In genomic region chr14:67221248-67221981, GRCh38 we compare ENCODE assay signal across 20 cellular contexts. TPM values are rescaled to one million over a fixed set of nuclear protein-coding genes. Genes with fewer than 3 reads are reported as not detected.
A peak's percentile ranks its signal among the peaks of the same experiment; 100 is the strongest.
DNase-seq lines count a peak whose midpoint lies in the region; ATAC-seq, FAIRE-seq and TF ChIP-seq lines count a peak whose summit lies in the region.
"Had no signal": no experiment of that assay in that cellular context is flagged by ENCODE, and none has a peak within 500 bp of the region (broad histone marks: within the 10 kb centered on the region; RNA-seq: fewer than 3 reads in every experiment).

No MANE protein-coding gene starts in this region.

- H3K4me3 Mint-ChIP-seq in HFFc6 (peak overlapping the region; percentile 51), astrocyte (ENCODE audit: unreplicated experiment) (no peak overlapping the region)
- H3K4me3 Mint-ChIP-seq: activated T-helper 1 cell treated with anti-CD3 and anti-CD28 coated beads, Interleukin-12 subunit alpha, Interleukin-12 subunit beta, Interleukin-2, Interleukin-4 antibody, amounts not matched to agents 30 ng/mL and 10 ng/mL and 1 ng/mL, durations not matched to agents 14 hours and 24 hours and 36 hours; B cell; immature natural killer cell; nephron progenitor cell had no signal

- H3K79me2 ChIP-seq in ACC112 (ENCODE audit: control insufficient read depth, insufficient read depth, low read length, unreplicated experiment) (no peaks in the 10 kb centered on the region), astrocyte (ENCODE audit: insufficient read depth, low read length) (no peaks in the 10 kb centered on the region)

- H3K27me3 Mint-ChIP-seq in HFFc6 (ENCODE audit: insufficient read depth) (no peaks in the 10 kb centered on the region), astrocyte (ENCODE audit: low read depth, unreplicated experiment) (no peaks in the 10 kb centered on the region)

- H3K4me1 ChIP-seq in ACC112 (ENCODE audit: control insufficient read depth, insufficient read depth, low read length, unreplicated experiment) (peaks cover 16% of the 10 kb centered on the region), astrocyte (ENCODE audit: insufficient read depth, low read length) (peaks cover 15% of the 10 kb centered on the region)
- H3K4me1 ChIP-seq: spleen, uterus had no signal

- H3K36me3 ChIP-seq in ACC112 (ENCODE audit: insufficient read depth, low read length) (no peaks in the 10 kb centered on the region), astrocyte (ENCODE audit: insufficient read depth, low read length) (no peaks in the 10 kb centered on the region)
- H3K36me3 ChIP-seq: cardiac muscle cell, spleen, uterus had no signal

- 0 out of 2 replicates have a peak overlapping the region, but pooled peaks have one; percentile 5 for H3K27ac ChIP-seq in ACC112 (ENCODE audit: low read depth, low read length)
- H3K27ac ChIP-seq in astrocyte (ENCODE audit: low read depth, low read length) = no peak overlapping the region
- H3K27ac ChIP-seq: cardiac muscle cell, spleen, uterus had no signal

- H4K20me1 ChIP-seq in astrocyte (ENCODE audit: insufficient read depth, low read length) = no peaks in the 10 kb centered on the region

- H2AFZ ChIP-seq in ACC112 (ENCODE audit: low read length, unreplicated experiment) = no peak overlapping the region
- no peak overlapping the region for H2AFZ ChIP-seq in astrocyte (ENCODE audit: low read depth, low read length)

- peak; percentile 100 for FAIRE-seq in astrocyte (lab: Jason Lieb, UNC)

- peak; percentile 89 for DNase-seq in HFFc6
- peak; percentile 94 for DNase-seq in astrocyte (ENCODE audit: low read depth)
- DNase-seq in kidney glomerular epithelial cell (lab: John Stamatoyannopoulos, UW) = peak; percentile 76
- no peak for DNase-seq in stimulated activated CD4-positive, alpha-beta T cell treated with anti-CD3 and anti-CD28 coated beads, Interleukin-15, amount 100 ng/mL, for 24 hours
- DNase-seq in activated T-cell treated with anti-CD3 and anti-CD28 coated beads for 4 hours = no peak
- DNase-seq: DND-41, immature natural killer cell, NCI-H1092, NCI-H446 treated with DMSO at 0.1 percent for 48 hours, nephron progenitor cell, spleen, uterus had no signal

- H3K9me3 Mint-ChIP-seq in HFFc6 = no peaks in the 10 kb centered on the region
- no peaks in the 10 kb centered on the region for H3K9me3 Mint-ChIP-seq in astrocyte (ENCODE audit: unreplicated experiment)
- H3K9me3 Mint-ChIP-seq: activated T-helper 1 cell treated with anti-CD3 and anti-CD28 coated beads, Interleukin-12 subunit alpha, Interleukin-12 subunit beta, Interleukin-2, Interleukin-4 antibody, amounts not matched to agents 30 ng/mL and 10 ng/mL and 1 ng/mL, durations not matched to agents 14 hours and 24 hours and 36 hours; immature natural killer cell; nephron progenitor cell had no signal

- H3K27me3 ChIP-seq in ACC112 (ENCODE audit: insufficient read depth, low read length) (no peaks in the 10 kb centered on the region), astrocyte (ENCODE audit: insufficient read depth, low read length) (no peaks in the 10 kb centered on the region)
- H3K27me3 ChIP-seq: cardiac muscle cell, spleen, uterus had no signal

- H3K4me2 ChIP-seq in astrocyte (ENCODE audit: low read length) = peak overlapping the region; percentile 67

- H3K4me3 ChIP-seq in ACC112 (ENCODE audit: low read depth, low read length) (no peak overlapping the region), astrocyte (ENCODE audit: insufficient read depth, low read depth, low read length) (no peak overlapping the region)
- H3K4me3 ChIP-seq: cardiac muscle cell, spleen, uterus had no signal

- H3K9ac ChIP-seq in astrocyte (ENCODE audit: low read length) = no peak overlapping the region

- H3K27ac Mint-ChIP-seq in HFFc6 = peak overlapping the region; percentile 72
- H3K27ac Mint-ChIP-seq in astrocyte (ENCODE audit: unreplicated experiment) = peak overlapping the region; percentile 42
- H3K27ac Mint-ChIP-seq: activated T-helper 1 cell treated with anti-CD3 and anti-CD28 coated beads, Interleukin-12 subunit alpha, Interleukin-12 subunit beta, Interleukin-2, Interleukin-4 antibody, amounts not matched to agents 30 ng/mL and 10 ng/mL and 1 ng/mL, durations not matched to agents 14 hours and 24 hours and 36 hours; B cell; immature natural killer cell; nephron progenitor cell had no signal

- H3K36me3 Mint-ChIP-seq in HFFc6 (ENCODE audit: low read depth) = no peaks in the 10 kb centered on the region
- H3K36me3 Mint-ChIP-seq in astrocyte (ENCODE audit: low read depth, unreplicated experiment) = no peaks in the 10 kb centered on the region
- H3K36me3 Mint-ChIP-seq: immature natural killer cell had no signal

- H3K9me3 ChIP-seq in astrocyte (ENCODE audit: insufficient read depth, low read depth, low read length) = no peaks in the 10 kb centered on the region
- H3K9me3 ChIP-seq: uterus had no signal

- TF ChIP-seq CTCF in HFFc6 (IDR thresholded peaks at IDR 0.05) (no peak), astrocyte (IDR thresholded peaks at IDR 0.05; ENCODE audit: insufficient read depth, low read depth, low read length) (no peak)

- H3K4me1 Mint-ChIP-seq in HFFc6 (ENCODE audit: low read depth) (peaks cover 55% of the 10 kb centered on the region), astrocyte (ENCODE audit: low read depth, unreplicated experiment) (peaks cover 12% of the 10 kb centered on the region)
- H3K4me1 Mint-ChIP-seq: B cell, immature natural killer cell, nephron progenitor cell had no signal

- ATAC-seq in GM18517 (IDR thresholded peaks at IDR 0.05; ENCODE audit: unreplicated experiment) (no peak), HG03025 (IDR thresholded peaks at IDR 0.05; ENCODE audit: low FRiP score, unreplicated experiment) (no peak)
- ATAC-seq: Right ventricle myocardium inferior had no signal

RNA-seq across cellular contexts. Expression of gene PALS1, which starts 19.8 kb away (rescaled TPM):
- 10 to 100 TPM; 41.9 to 52.7 (median 45.9) TPM for total RNA-seq in HFFc6 (2021; fragmentation: NEBNext Ultra II Directional; extraction: Animal tissue kit (Norgen Biotek cat#: 25700))
- total RNA-seq in astrocyte = 33.8 and 46.0 TPM in 2 replicates

RNA-seq across cellular contexts. Expression of gene GARIN2, which starts 32.2 kb away (rescaled TPM):
- under 1 TPM in 2 of 6 experiments, not detected in 4; 0.12 to 0.13 TPM for total RNA-seq in HFFc6 (2021; fragmentation: NEBNext Ultra II Directional; extraction: Animal tissue kit (Norgen Biotek cat#: 25700))
- total RNA-seq in astrocyte = not detected in 2 replicates
- total RNA-seq: cardiac muscle cell, epithelial cell of proximal tubule, Right ventricle myocardium inferior, uterus had no signal

Comparison
In these comparisons a context has a peak if more than half of its experiments do, and no peak if none do; other contexts are left out.
1. DNase-seq: peak in HFFc6 (single experiment), astrocyte (single experiment) and kidney glomerular epithelial cell (single experiment); none in stimulated activated CD4-positive, alpha-beta T cell treated with anti-CD3 and anti-CD28 coated beads, Interleukin-15, amount 100 ng/mL, for 24 hours (single experiment) and activated T-cell treated with anti-CD3 and anti-CD28 coated beads for 4 hours (single experiment).